ENCODE assay signal across 8 cellular contexts in genomic region chr7:155645652-155646051, GRCh38. TPM values are rescaled to one million over a fixed set of nuclear protein-coding genes. Genes with fewer than 3 reads are reported as not detected.
DNase-seq lines count a peak whose midpoint lies in the region; ATAC-seq and TF ChIP-seq lines count a peak whose summit lies in the region.

No MANE protein-coding gene starts in this region.

- peak overlapping the region; percentile 94 to 100 (median 97) for H3K4me3 Mint-ChIP-seq in CD8-positive, alpha-beta memory T cell

- CTCF ChIA-PET in CD8-positive, alpha-beta memory T cell (lab: Charles Lee): no interaction called here

- peak overlapping the region; percentile 98 for H3K4me3 ChIP-seq in CD8-positive, alpha-beta memory T cell (ENCODE audit: low read length)
- peak overlapping the region; percentile 94 for H3K4me3 ChIP-seq in OCI-LY3 (ENCODE audit: low read length)
- peak overlapping the region; percentile 92 for H3K4me3 ChIP-seq in epithelial cell of esophagus (ENCODE audit: low read length)
- peak overlapping the region; percentile 83 for H3K4me3 ChIP-seq in parathyroid adenoma (ENCODE audit: low read depth, low read length)

- H3K36me3 ChIP-seq in CD8-positive, alpha-beta memory T cell (ENCODE audit: insufficient read depth, low read length): peaks cover 4% of the 10 kb centered on the region
- H3K36me3 ChIP-seq in OCI-LY3 (replicated peaks; ENCODE audit: low read depth, low read length) (peaks cover 59% of the 10 kb centered on the region), parathyroid adenoma (ENCODE audit: control insufficient read depth, insufficient read depth, low read length) (no peaks in the 10 kb centered on the region)

- H3K9me3 Mint-ChIP-seq in CD8-positive, alpha-beta memory T cell: peaks cover 10 to 17% (median 12%) of the 10 kb centered on the region in 5 donors

- no peaks in the 10 kb centered on the region for H3K9me3 ChIP-seq in CD8-positive, alpha-beta memory T cell (ENCODE audit: low read length)
- H3K9me3 ChIP-seq in OCI-LY3 (ENCODE audit: insufficient read depth, low read length) (peaks cover 7% of the 10 kb centered on the region; the same call in 1 of the 2 replicates), parathyroid adenoma (ENCODE audit: control insufficient read depth, low read length) (no peaks in the 10 kb centered on the region)

- no peaks in the 10 kb centered on the region for H3K27me3 ChIP-seq in CD8-positive, alpha-beta memory T cell (ENCODE audit: insufficient read depth, low read length, poor library complexity, severe bottlenecking)
- no peaks in the 10 kb centered on the region for H3K27me3 ChIP-seq in OCI-LY3 (ENCODE audit: low read depth, low read length)
- H3K27me3 ChIP-seq in parathyroid adenoma (ENCODE audit: control insufficient read depth, insufficient read depth, low read length): no peaks in the 10 kb centered on the region

- H3K27ac ChIP-seq in CD8-positive, alpha-beta memory T cell (ENCODE audit: low read depth, low read length): no peak overlapping the region
- no peak overlapping the region for H3K27ac ChIP-seq in OCI-LY3 (ENCODE audit: low read length)
- no peak overlapping the region for H3K27ac ChIP-seq in parathyroid adenoma

- H3K36me3 Mint-ChIP-seq in CD8-positive, alpha-beta memory T cell: peaks cover 25 to 69% (median 33%) of the 10 kb centered on the region in 3 donors

- H3K4me1 ChIP-seq in CD8-positive, alpha-beta memory T cell (ENCODE audit: insufficient read depth, low read length): peaks cover 28% of the 10 kb centered on the region
- H3K4me1 ChIP-seq in OCI-LY3 (ENCODE audit: low read length): peaks cover 15% of the 10 kb centered on the region; the same call in 1 of the 2 replicates
- H3K4me1 ChIP-seq in parathyroid adenoma: peaks cover 3% of the 10 kb centered on the region

- peaks cover 35% of the 10 kb centered on the region for H4K20me1 ChIP-seq in OCI-LY3 (ENCODE audit: insufficient read depth, low read length)

- H3K9ac ChIP-seq in OCI-LY3 (ENCODE audit: low read length) (peak overlapping the region; percentile 96), parathyroid adenoma (no peak overlapping the region)

- no peaks in the 10 kb centered on the region for H3K27me3 Mint-ChIP-seq in CD8-positive, alpha-beta memory T cell

- POLR2A ChIA-PET in CD8-positive, alpha-beta memory T cell (lab: Charles Lee): no interaction called here

- H3K27ac Mint-ChIP-seq in CD8-positive, alpha-beta memory T cell: peak overlapping the region in 6 of 8 donors; percentile 94 to 100 (median 99)

- H3K4me1 Mint-ChIP-seq in CD8-positive, alpha-beta memory T cell: peaks cover 59 to 70% (median 66%) of the 10 kb centered on the region in 3 donors

- DNase-seq in CD8-positive, alpha-beta memory T cell: no peak
- no peak for DNase-seq in epithelial cell of esophagus (ENCODE audit: low read depth)
- DNase-seq in kidney tubule cell (ENCODE audit: low spot score): no peak
- DNase-seq in cerebellar cortex (ENCODE audit: low spot score): no peak

- ATAC-seq in GM21717 (IDR thresholded peaks at IDR 0.05; ENCODE audit: unreplicated experiment) (no peak), HG02938 (IDR thresholded peaks at IDR 0.05; ENCODE audit: unreplicated experiment) (no peak)

- TF ChIP-seq CTCF in OCI-LY3 (IDR thresholded peaks at IDR 0.05; ENCODE audit: low read depth, low read length) (no peak), epithelial cell of esophagus (IDR thresholded peaks at IDR 0.05; ENCODE audit: insufficient read depth, low read depth, low read length, missing control alignments) (no peak), parathyroid adenoma (IDR thresholded peaks at IDR 0.05) (no peak)

- peaks cover 73% of the 10 kb centered on the region for H3K79me2 ChIP-seq in OCI-LY3 (ENCODE audit: low read length)
- peaks cover 54% of the 10 kb centered on the region for H3K79me2 ChIP-seq in parathyroid adenoma

- no peak overlapping the region for H2AFZ ChIP-seq in OCI-LY3 (ENCODE audit: low read depth, low read length)
- H2AFZ ChIP-seq in parathyroid adenoma: no peak overlapping the region

- peak overlapping the region; percentile 87 for H3K4me2 ChIP-seq in OCI-LY3 (ENCODE audit: low read length)
- H3K4me2 ChIP-seq in parathyroid adenoma (ENCODE audit: low read length): peak overlapping the region; percentile 89

RNA-seq across cellular contexts. Expression of gene RBM33, which starts 1.2 kb away (rescaled TPM):
- total RNA-seq in CD8-positive, alpha-beta memory T cell: 10 to 100 TPM; 68.7 to 71.6 TPM
- polyA plus RNA-seq in CD8-positive, alpha-beta memory T cell: 68.5 TPM
